23 cellular contexts compared by ENCODE assay signal in genomic region chr22:22046370-22046769, GRCh38.
"Had no signal": no experiment of that assay in that cellular context is flagged by ENCODE, and none has a peak within 500 bp of the region (broad histone marks: within the 10 kb centered on the region; RNA-seq: fewer than 3 reads in every experiment).

No MANE protein-coding gene starts in this region.

- H3K9me3 Mint-ChIP-seq: activated CD4-positive, alpha-beta memory T cell treated with anti-CD3 and anti-CD28 coated beads for 36 hours; activated naive CD4-positive, alpha-beta T cell treated with anti-CD3 and anti-CD28 coated beads for 36 hours; activated naive CD8-positive, alpha-beta T cell treated with anti-CD3 and anti-CD28 coated beads, Interleukin-2, amount 50 U/mL, for 24 hours; nephron progenitor cell; stimulated activated effector memory CD8-positive, alpha-beta T cell treated with anti-CD3 and anti-CD28 coated beads, Interleukin-12 subunit alpha, Interleukin-12 subunit beta, amount 100 ng/mL, for 72 hours had no signal

- H3K27me3 ChIP-seq: body of pancreas, right lobe of liver had no signal

- H3K4me1 ChIP-seq: body of pancreas, parathyroid adenoma, right lobe of liver, transverse colon, uterus had no signal

- H3K36me3 ChIP-seq: right lobe of liver, transverse colon, uterus, WERI-Rb-1 had no signal

- H3K79me2 ChIP-seq: parathyroid adenoma had no signal

- H3K36me3 Mint-ChIP-seq: activated CD4-positive, alpha-beta memory T cell treated with anti-CD3 and anti-CD28 coated beads for 36 hours; stimulated activated effector memory CD8-positive, alpha-beta T cell treated with anti-CD3 and anti-CD28 coated beads, Interleukin-12 subunit alpha, Interleukin-12 subunit beta, amount 100 ng/mL, for 72 hours had no signal

- DNase-seq: activated CD4-positive, alpha-beta memory T cell treated with anti-CD3 and anti-CD28 coated beads for 36 hours; activated effector memory CD4-positive, alpha-beta T cell treated with Interleukin-2 at 50 U/mL for 16 hours; activated naive CD4-positive, alpha-beta T cell treated with anti-CD3 and anti-CD28 coated beads for 36 hours; activated naive CD8-positive, alpha-beta T cell treated with anti-CD3 and anti-CD28 coated beads, Interleukin-2, amount 50 U/mL, for 24 hours; activated T-cell treated with anti-CD3 and anti-CD28 coated beads, Interleukin-2, amount 50 U/mL, for 48 hours; anterior cingulate cortex; body of pancreas; foreskin fibroblast; left colon; mesenchymal stem cell; mucosa of descending colon; nephron progenitor cell; nucleus accumbens; right lobe of liver; stimulated activated CD4-positive, alpha-beta T cell treated with anti-CD3 and anti-CD28 coated beads, Interleukin-2, amount 100 ng/mL, for 24 hours; transverse colon; uterus; WERI-Rb-1 had no signal

- H3K9ac ChIP-seq: parathyroid adenoma had no signal

- H3K27ac Mint-ChIP-seq: activated CD4-positive, alpha-beta memory T cell treated with anti-CD3 and anti-CD28 coated beads for 36 hours; activated naive CD4-positive, alpha-beta T cell treated with anti-CD3 and anti-CD28 coated beads for 36 hours; activated naive CD8-positive, alpha-beta T cell treated with anti-CD3 and anti-CD28 coated beads, Interleukin-2, amount 50 U/mL, for 24 hours; nephron progenitor cell; stimulated activated effector memory CD8-positive, alpha-beta T cell treated with anti-CD3 and anti-CD28 coated beads, Interleukin-12 subunit alpha, Interleukin-12 subunit beta, amount 100 ng/mL, for 72 hours had no signal

- H3K4me3 ChIP-seq: body of pancreas, mucosa of descending colon, right lobe of liver, skin epidermis, transverse colon, uterus had no signal

- H3K4me3 Mint-ChIP-seq: activated CD4-positive, alpha-beta memory T cell treated with anti-CD3 and anti-CD28 coated beads for 36 hours; activated naive CD4-positive, alpha-beta T cell treated with anti-CD3 and anti-CD28 coated beads for 36 hours; activated naive CD8-positive, alpha-beta T cell treated with anti-CD3 and anti-CD28 coated beads, Interleukin-2, amount 50 U/mL, for 24 hours; nephron progenitor cell; stimulated activated effector memory CD8-positive, alpha-beta T cell treated with anti-CD3 and anti-CD28 coated beads, Interleukin-12 subunit alpha, Interleukin-12 subunit beta, amount 100 ng/mL, for 72 hours had no signal

- H2AFZ ChIP-seq: parathyroid adenoma had no signal

- ATAC-seq: activated naive CD8-positive, alpha-beta T cell treated with anti-CD3 and anti-CD28 coated beads, Interleukin-2, amount 50 U/mL, for 24 hours; body of pancreas; left colon; mucosa of descending colon; right lobe of liver; stimulated activated effector memory CD8-positive, alpha-beta T cell treated with anti-CD3 and anti-CD28 coated beads, Interleukin-12 subunit alpha, Interleukin-12 subunit beta, amount 100 ng/mL, for 72 hours had no signal

- H3K27ac ChIP-seq: body of pancreas, parathyroid adenoma, right lobe of liver, skin epidermis, transverse colon, uterus, WERI-Rb-1 had no signal

- H3K9me3 ChIP-seq: body of pancreas, mucosa of descending colon, right lobe of liver, transverse colon, uterus had no signal

- FAIRE-seq: keratinocyte, TTC549 had no signal

- H3K4me1 Mint-ChIP-seq: nephron progenitor cell; stimulated activated effector memory CD8-positive, alpha-beta T cell treated with anti-CD3 and anti-CD28 coated beads, Interleukin-12 subunit alpha, Interleukin-12 subunit beta, amount 100 ng/mL, for 72 hours had no signal
